1 cellular context compared by ENCODE assay signal in genomic region chr12:57665066-57665820, GRCh38. TPM values are rescaled to one million over a fixed set of nuclear protein-coding genes. Genes with fewer than 3 reads are reported as not detected.
"Had no signal": no experiment of that assay in that cellular context is flagged by ENCODE, and none has a peak within 500 bp of the region (broad histone marks: within the 10 kb centered on the region; RNA-seq: fewer than 3 reads in every experiment).

No MANE protein-coding gene starts in this region.

RNA-seq across cellular contexts. Expression of gene B4GALNT1, which starts 32.2 kb away (rescaled TPM):
- polyA plus RNA-seq: naive thymus-derived CD8-positive, alpha-beta T cell had no signal

RNA-seq across cellular contexts. Expression of gene ARHGEF25, which starts 54.0 kb away (rescaled TPM):
- polyA plus RNA-seq: naive thymus-derived CD8-positive, alpha-beta T cell had no signal
